1 cellular context compared by ENCODE assay signal in genomic region chrX:112867570-112867969, GRCh38.
TF ChIP-seq lines count a peak whose summit lies in the region.

No MANE protein-coding gene starts in this region.

TF ChIP-seq in SK-N-SH, 30 proteins besides CTCF, POLR2A, EP300 and RAD21 (continued from another document):
- no peak for TF ChIP-seq CHD2 (IDR thresholded peaks at IDR 0.05; ENCODE audit: low read length, partially characterized antibody)
- TF ChIP-seq POLR2AphosphoS5 (IDR thresholded peaks at IDR 0.05; ENCODE audit: low read depth, low read length) = no peak
- TF ChIP-seq JUND (IDR thresholded peaks at IDR 0.05) = no peak
- TF ChIP-seq GABPA (IDR thresholded peaks at IDR 0.05; ENCODE audit: low read depth) = no peak
- TF ChIP-seq NFIC (IDR thresholded peaks at IDR 0.05; ENCODE audit: borderline replicate concordance) = no peak
